Comparison of ENCODE assay signal across 8 cellular contexts in the genomic region with DNA sequence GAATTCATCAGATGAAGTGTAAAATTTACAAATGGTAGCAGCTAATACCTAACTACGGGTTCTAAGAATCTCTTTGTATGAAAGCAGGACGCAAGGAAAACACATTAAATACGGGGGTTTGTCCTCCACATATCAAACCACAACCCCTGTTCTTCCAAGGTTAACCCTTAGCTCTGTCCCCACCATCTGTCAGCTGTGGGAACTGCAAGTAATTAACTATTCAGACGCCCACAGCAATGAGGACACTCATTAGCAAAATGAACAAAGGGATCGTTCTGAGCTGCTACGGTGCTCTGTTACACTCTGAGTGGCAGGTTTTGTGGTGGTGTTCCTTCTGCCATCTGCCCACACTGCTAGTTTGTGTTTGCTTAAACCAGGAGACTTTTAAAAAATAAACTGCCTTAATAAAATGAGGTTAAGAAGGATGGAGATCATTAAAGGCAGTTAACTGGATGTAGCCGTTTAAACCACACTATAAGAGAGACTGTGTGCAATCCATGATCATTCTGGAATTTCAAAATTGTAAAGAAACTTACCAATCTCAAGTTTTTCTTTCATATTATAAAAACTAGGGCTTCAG. TPM values are rescaled to one million over a fixed set of nuclear protein-coding genes. Genes with fewer than 3 reads are reported as not detected.
DNase-seq lines count a peak whose midpoint lies in the region; ATAC-seq and TF ChIP-seq lines count a peak whose summit lies in the region.

No MANE protein-coding gene starts in this region.

- ATAC-seq in HG03139 (IDR thresholded peaks at IDR 0.05; ENCODE audit: unreplicated experiment) = peak; percentile 83
- no peak for ATAC-seq in stimulated activated memory B cell treated with anti-CD40 and anti-IgM and Interleukin-4, amounts not matched to agents 10 μg/mL and 1 μg/mL and 100 μg/mL, for 72 hours

- no peaks in the 10 kb centered on the region for H3K4me1 Mint-ChIP-seq in stimulated activated memory B cell treated with anti-CD40 and anti-IgM and Interleukin-4, amounts not matched to agents 10 μg/mL and 1 μg/mL and 100 μg/mL, for 72 hours

- H3K4me1 ChIP-seq in liver (ENCODE audit: control insufficient read depth in 4 of 4, insufficient read depth in 4 of 4, low read length in 3 of 4) = no peaks in the 10 kb centered on the region

- H3K9ac ChIP-seq in liver (ENCODE audit: low read depth in 1 of 2, low read length in 2 of 2) = no peak overlapping the region

- WGBS in liver = 12% methylated on average over 7 of the region's 7 CpGs

- TF ChIP-seq RAD21 in liver (IDR thresholded peaks at IDR 0.05) = peak; percentile 76 to 83

- no peaks in the 10 kb centered on the region for H3K36me3 ChIP-seq in liver (ENCODE audit: control insufficient read depth in 4 of 4, insufficient read depth in 3 of 4, low read depth in 1 of 4, low read length in 3 of 4)

- DNase-seq in D341Med (ENCODE audit: low spot score) = peak; percentile 59
- peak; percentile 13 for DNase-seq in GM19238 (ENCODE audit: insufficient read length, low spot score)
- peak; percentile 57 for DNase-seq in NCI-H526 treated with DMSO at 0.1 percent for 48 hours (lab: John Stamatoyannopoulos, UW)
- DNase-seq in amniotic epithelial cell (ENCODE audit: low read depth) = peak; percentile 21
- DNase-seq in coronary artery (ENCODE audit: low spot score) = no peak

- no peak overlapping the region for H3K27ac ChIP-seq in liver (ENCODE audit: low read depth in 1 of 2, low read length in 2 of 2)
- no peak overlapping the region for H3K27ac ChIP-seq in coronary artery

- peaks cover 10% of the 10 kb centered on the region for H3K27me3 Mint-ChIP-seq in stimulated activated memory B cell treated with anti-CD40 and anti-IgM and Interleukin-4, amounts not matched to agents 10 μg/mL and 1 μg/mL and 100 μg/mL, for 72 hours

- H3K4me3 ChIP-seq in liver (ENCODE audit: low read depth in 1 of 3, low read length in 3 of 3) (no peak overlapping the region), coronary artery (no peak overlapping the region)

- no peaks in the 10 kb centered on the region for H3K36me3 Mint-ChIP-seq in stimulated activated memory B cell treated with anti-CD40 and anti-IgM and Interleukin-4, amounts not matched to agents 10 μg/mL and 1 μg/mL and 100 μg/mL, for 72 hours

- no peaks in the 10 kb centered on the region for H3K9me3 ChIP-seq in liver (ENCODE audit: control insufficient read depth in 4 of 4, low read length in 3 of 4)

- TF ChIP-seq CTCF in liver (IDR thresholded peaks at IDR 0.05; ENCODE audit: low read depth, low read length, missing input control) = peak; percentile 65
- no peak for TF ChIP-seq CTCF in coronary artery (IDR thresholded peaks at IDR 0.05)

- no peak overlapping the region for H3K4me3 Mint-ChIP-seq in stimulated activated memory B cell treated with anti-CD40 and anti-IgM and Interleukin-4, amounts not matched to agents 10 μg/mL and 1 μg/mL and 100 μg/mL, for 72 hours

- no peaks in the 10 kb centered on the region for H3K27me3 ChIP-seq in liver (ENCODE audit: control insufficient read depth in 4 of 4, insufficient read depth in 4 of 4, low read length in 3 of 4)

- peaks cover 4% of the 10 kb centered on the region for H3K9me3 Mint-ChIP-seq in stimulated activated memory B cell treated with anti-CD40 and anti-IgM and Interleukin-4, amounts not matched to agents 10 μg/mL and 1 μg/mL and 100 μg/mL, for 72 hours

- H3K27ac Mint-ChIP-seq in stimulated activated memory B cell treated with anti-CD40 and anti-IgM and Interleukin-4, amounts not matched to agents 10 μg/mL and 1 μg/mL and 100 μg/mL, for 72 hours = no peak overlapping the region

TF ChIP-seq in liver, 16 proteins besides CTCF, POLR2A, EP300 and RAD21:
- TF ChIP-seq JUND (IDR thresholded peaks at IDR 0.05) (no peak), EGR1 (IDR thresholded peaks at IDR 0.05; ENCODE audit: low read depth in 2 of 2) (no peak), NR2F2 (IDR thresholded peaks at IDR 0.05) (no peak), SP1 (IDR thresholded peaks at IDR 0.05) (no peak), HNF4G (IDR thresholded peaks at IDR 0.05) (no peak), TAF1 (conservative IDR thresholded peaks at IDR 0.05) (no peak), YY1 (IDR thresholded peaks at IDR 0.05) (no peak)
- TF ChIP-seq, protein P1, sequence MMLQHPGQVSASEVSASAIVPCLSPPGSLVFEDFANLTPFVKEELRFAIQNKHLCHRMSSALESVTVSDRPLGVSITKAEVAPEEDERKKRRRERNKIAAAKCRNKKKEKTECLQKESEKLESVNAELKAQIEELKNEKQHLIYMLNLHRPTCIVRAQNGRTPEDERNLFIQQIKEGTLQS (IDR thresholded peaks at IDR 0.05) = no peak
- TF ChIP-seq, protein P2, sequence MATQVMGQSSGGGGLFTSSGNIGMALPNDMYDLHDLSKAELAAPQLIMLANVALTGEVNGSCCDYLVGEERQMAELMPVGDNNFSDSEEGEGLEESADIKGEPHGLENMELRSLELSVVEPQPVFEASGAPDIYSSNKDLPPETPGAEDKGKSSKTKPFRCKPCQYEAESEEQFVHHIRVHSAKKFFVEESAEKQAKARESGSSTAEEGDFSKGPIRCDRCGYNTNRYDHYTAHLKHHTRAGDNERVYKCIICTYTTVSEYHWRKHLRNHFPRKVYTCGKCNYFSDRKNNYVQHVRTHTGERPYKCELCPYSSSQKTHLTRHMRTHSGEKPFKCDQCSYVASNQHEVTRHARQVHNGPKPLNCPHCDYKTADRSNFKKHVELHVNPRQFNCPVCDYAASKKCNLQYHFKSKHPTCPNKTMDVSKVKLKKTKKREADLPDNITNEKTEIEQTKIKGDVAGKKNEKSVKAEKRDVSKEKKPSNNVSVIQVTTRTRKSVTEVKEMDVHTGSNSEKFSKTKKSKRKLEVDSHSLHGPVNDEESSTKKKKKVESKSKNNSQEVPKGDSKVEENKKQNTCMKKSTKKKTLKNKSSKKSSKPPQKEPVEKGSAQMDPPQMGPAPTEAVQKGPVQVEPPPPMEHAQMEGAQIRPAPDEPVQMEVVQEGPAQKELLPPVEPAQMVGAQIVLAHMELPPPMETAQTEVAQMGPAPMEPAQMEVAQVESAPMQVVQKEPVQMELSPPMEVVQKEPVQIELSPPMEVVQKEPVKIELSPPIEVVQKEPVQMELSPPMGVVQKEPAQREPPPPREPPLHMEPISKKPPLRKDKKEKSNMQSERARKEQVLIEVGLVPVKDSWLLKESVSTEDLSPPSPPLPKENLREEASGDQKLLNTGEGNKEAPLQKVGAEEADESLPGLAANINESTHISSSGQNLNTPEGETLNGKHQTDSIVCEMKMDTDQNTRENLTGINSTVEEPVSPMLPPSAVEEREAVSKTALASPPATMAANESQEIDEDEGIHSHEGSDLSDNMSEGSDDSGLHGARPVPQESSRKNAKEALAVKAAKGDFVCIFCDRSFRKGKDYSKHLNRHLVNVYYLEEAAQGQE (IDR thresholded peaks at IDR 0.05) = no peak

RNA-seq across cellular contexts. Expression of a gene that starts 51.4 kb away (rescaled TPM):
- not detected for total RNA-seq in liver
- under 1 TPM in 1 of 2 donors, not detected in 1; 0.02 TPM for polyA plus RNA-seq in liver
